7 cellular contexts compared by ENCODE assay signal in the genomic region with DNA sequence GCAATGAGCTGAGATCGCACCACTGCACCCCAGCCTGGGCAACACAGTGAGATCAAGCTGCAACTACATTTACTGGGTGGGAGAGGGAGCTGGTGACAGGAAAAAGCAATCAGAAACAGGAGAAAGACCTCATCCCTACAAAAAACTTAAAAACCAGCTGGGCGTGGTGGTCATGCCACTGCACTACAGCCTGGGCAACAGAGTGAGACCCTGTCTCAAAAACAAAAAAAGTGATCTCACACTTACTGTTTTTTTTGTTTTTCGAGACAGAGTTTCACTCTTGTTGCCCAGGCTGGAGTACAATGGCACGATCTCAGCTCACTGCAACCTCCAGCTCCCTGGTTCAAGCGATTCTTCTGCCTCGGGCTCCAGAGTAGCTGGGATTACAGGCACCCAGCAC. TPM values are rescaled to one million over a fixed set of nuclear protein-coding genes. Genes with fewer than 3 reads are reported as not detected.
DNase-seq lines count a peak whose midpoint lies in the region; ATAC-seq, FAIRE-seq and TF ChIP-seq lines count a peak whose summit lies in the region.
"Not testable (repeated sequence)": the region's sequence is repeated elsewhere in the genome, so short reads cannot be mapped to it uniquely, and the experiment has no call there.

No MANE protein-coding gene starts in this region.

- WGBS in K562 (ENCODE audit: insufficient coverage, low coverage, missing lambda C conversion rate), result 64% methylated on average over 6 of the region's 6 CpGs
- 89% methylated on average over 6 of the region's 6 CpGs for WGBS in mesenchymal stem cell
- WGBS in sigmoid colon, 2 donors, result 87 to 93% methylated on average over 6 of the region's 6 CpGs
- WGBS in suprapubic skin, result 89% methylated on average over 6 of the region's 6 CpGs

- 0 out of 2 replicates have a peak overlapping the region, but pooled peaks have one; percentile 85 for H2AFZ ChIP-seq in GM23338
- peak overlapping the region; percentile 87; the same call in 1 of the 2 replicates for H2AFZ ChIP-seq in K562 (ENCODE audit: low read depth, low read length)
- H2AFZ ChIP-seq in mesenchymal stem cell (ENCODE audit: low read depth, low read length), result not testable (repeated sequence)

- not testable (repeated sequence) for H3K4me3 Mint-ChIP-seq in GM23338

- ATAC-seq in GM23338, K562, foreskin keratinocyte: not testable (repeated sequence)

- not testable (repeated sequence) for TF ChIP-seq POLR2A in K562 (conservative IDR thresholded peaks at IDR 0.05); sigmoid colon (IDR thresholded peaks at IDR 0.05); suprapubic skin (IDR thresholded peaks at IDR 0.05)

- not testable (repeated sequence) for H3K18ac ChIP-seq in mesenchymal stem cell (ENCODE audit: low read depth in 1 of 2, low read length in 2 of 2)

- TF ChIP-seq RAD21 in K562 (CRISPR knock-in tag; conservative IDR thresholded peaks at IDR 0.05 in 1 of 2, IDR thresholded peaks at IDR 0.05 in 1 of 2), result not testable (repeated sequence)

- not testable (repeated sequence) for H4K20me1 ChIP-seq in GM23338 (replicated peaks; ENCODE audit: insufficient read depth); K562 (replicated peaks; ENCODE audit: control insufficient read depth, insufficient read depth, low read length)

- not testable (repeated sequence) for H3K4me3 ChIP-seq in GM23338, SJSA1, K562, sigmoid colon, suprapubic skin
- peak overlapping the region in 1 of 2 experiments; percentile 54 for H3K4me3 ChIP-seq in mesenchymal stem cell (ENCODE audit: insufficient read depth in 1 of 2, low read depth in 1 of 2, low read length in 2 of 2)

- peaks cover 11% of the 10 kb centered on the region for H3K4me1 ChIP-seq in GM23338 (ENCODE audit: insufficient read depth)
- peaks cover 23% of the 10 kb centered on the region for H3K4me1 ChIP-seq in SJSA1 (replicated peaks)
- H3K4me1 ChIP-seq in K562 (replicated peaks in 1 of 2; ENCODE audit: control insufficient read depth in 2 of 2, insufficient read depth in 2 of 2, low read length in 2 of 2), result peaks cover 0 to 32% of the 10 kb centered on the region in 2 experiments; a peak in 3 of 5 replicates
- peaks cover 14% of the 10 kb centered on the region for H3K4me1 ChIP-seq in foreskin keratinocyte
- not testable (repeated sequence) for H3K4me1 ChIP-seq in mesenchymal stem cell (ENCODE audit: control insufficient read depth, insufficient read depth, low read depth, low read length); sigmoid colon
- peaks cover 13% of the 10 kb centered on the region for H3K4me1 ChIP-seq in suprapubic skin

- not testable (repeated sequence) for H3K9ac ChIP-seq in K562 (ENCODE audit: insufficient read depth in 1 of 2, low read depth in 2 of 2, low read length in 2 of 2)
- H3K9ac ChIP-seq in mesenchymal stem cell (ENCODE audit: low read length), result peak overlapping the region; percentile 92

- peaks cover 18% of the 10 kb centered on the region for H3K4me1 Mint-ChIP-seq in GM23338

- H2BK5ac ChIP-seq in mesenchymal stem cell (ENCODE audit: low read depth, low read length, poor library complexity, severe bottlenecking), result not testable (repeated sequence)

- not testable (repeated sequence) for H3K9me3 Mint-ChIP-seq in GM23338

- not testable (repeated sequence) for H2BK12ac ChIP-seq in mesenchymal stem cell (ENCODE audit: low read length in 2 of 2)

- H3K36me3 Mint-ChIP-seq in GM23338 (ENCODE audit: low read depth), result not testable (repeated sequence)

- not testable (repeated sequence) for H3K9me2 ChIP-seq in GM23338 (ENCODE audit: insufficient read depth)

- H3K79me1 ChIP-seq in mesenchymal stem cell (replicated peaks; ENCODE audit: low read length, poor library complexity, severe bottlenecking), result not testable (repeated sequence)

- not testable (repeated sequence) for H2BK15ac ChIP-seq in mesenchymal stem cell (ENCODE audit: low read depth, poor library complexity, severe bottlenecking)

- H4K91ac ChIP-seq in mesenchymal stem cell (ENCODE audit: low read length), result not testable (repeated sequence)

- H3K14ac ChIP-seq in mesenchymal stem cell (ENCODE audit: low read length in 2 of 2), result not testable (repeated sequence)

- H3K4me2 ChIP-seq in GM23338; K562 (ENCODE audit: insufficient read depth, low read length); mesenchymal stem cell (ENCODE audit: low read length, poor library complexity, severe bottlenecking): not testable (repeated sequence)

- not testable (repeated sequence) for H3K27me3 ChIP-seq in GM23338 (ENCODE audit: insufficient read depth); SJSA1 (replicated peaks); K562 (ENCODE audit: control insufficient read depth in 2 of 2, insufficient read depth in 2 of 2, low read length in 2 of 2); foreskin keratinocyte; mesenchymal stem cell (ENCODE audit: control insufficient read depth in 1 of 2, insufficient read depth in 1 of 2, low read length in 2 of 2); sigmoid colon; suprapubic skin

- H3K23ac ChIP-seq in mesenchymal stem cell (ENCODE audit: low read length in 2 of 2), result not testable (repeated sequence)

- not testable (repeated sequence) for H2AK5ac ChIP-seq in mesenchymal stem cell (ENCODE audit: low read length, severe bottlenecking)

- in situ Hi-C loops in K562 (cut with MboI), result loop anchor here (25.0 kb wide), 1 partner anchor 1343 kb away; no protein-coding TSS in a partner anchor

- H3K9me1 ChIP-seq in K562 (ENCODE audit: control insufficient read depth, insufficient read depth, low read length), result not testable (repeated sequence)

- intact Hi-C loops in K562 (cut with micrococcal nuclease); sigmoid colon (cut with DNase I): not testable (repeated sequence)

- H4K8ac ChIP-seq in mesenchymal stem cell (ENCODE audit: low read length), result not testable (repeated sequence)

- not testable (repeated sequence) for H3K27ac Mint-ChIP-seq in GM23338

- BruUV-seq in K562 (replicated peaks; lab: Mats Ljungman, UMichigan), result not testable (repeated sequence)

- H2BK120ac ChIP-seq in mesenchymal stem cell (ENCODE audit: low read depth, low read length), result not testable (repeated sequence)

- H3K27ac ChIP-seq in GM23338 (ENCODE audit: low read depth); mesenchymal stem cell (ENCODE audit: low read length, poor library complexity, severe bottlenecking): not testable (repeated sequence)
- H3K27ac ChIP-seq in SJSA1, result peak overlapping the region; percentile 96
- peak overlapping the region; percentile 26; the same call in 1 of the 3 replicates for H3K27ac ChIP-seq in K562 (ENCODE audit: extremely low read depth, low read depth, low read length)
- peak overlapping the region; percentile 97 for H3K27ac ChIP-seq in foreskin keratinocyte
- H3K27ac ChIP-seq in sigmoid colon, result peak overlapping the region in 3 of 4 donors; percentile 12 to 51 (median 18)
- peak overlapping the region; percentile 39 for H3K27ac ChIP-seq in suprapubic skin

- FAIRE-seq in K562 (lab: Jason Lieb, UNC), result not testable (repeated sequence)

- H3K4ac ChIP-seq in mesenchymal stem cell (ENCODE audit: low read depth in 1 of 2, low read length in 2 of 2), result not testable (repeated sequence)

- not testable (repeated sequence) for H3K79me2 ChIP-seq in GM23338 (replicated peaks; ENCODE audit: insufficient read depth); K562 (ENCODE audit: control insufficient read depth, insufficient read depth, low read length)

- CTCF ChIA-PET in K562 (lab: Yijun Ruan, JAX; ENCODE audit: low intra/inter-chr PET ratio), result not testable (repeated sequence)

- TF ChIP-seq EP300 in K562 (IDR thresholded peaks at IDR 0.05; ENCODE audit: low read length); sigmoid colon (IDR thresholded peaks at IDR 0.05); suprapubic skin (IDR thresholded peaks at IDR 0.05): not testable (repeated sequence)

- not testable (repeated sequence) for DNase-seq in GM23338 (ENCODE audit: low spot score); SJSA1 (ENCODE audit: low read depth in 1 of 2, low spot score in 2 of 2); K562 (ENCODE audit: extremely low read depth in 1 of 4, low spot score in 3 of 4); foreskin keratinocyte; mesenchymal stem cell; sigmoid colon; suprapubic skin (ENCODE audit: low spot score in 2 of 2)

- not testable (repeated sequence) for H3K36me3 ChIP-seq in GM23338 (ENCODE audit: insufficient read depth); SJSA1; K562 (ENCODE audit: control insufficient read depth, insufficient read depth, low read length); mesenchymal stem cell (ENCODE audit: control insufficient read depth in 1 of 2, insufficient read depth in 2 of 2, low read depth in 1 of 2, low read length in 2 of 2); sigmoid colon; suprapubic skin

- H3K9me3 ChIP-seq in SJSA1 (replicated peaks); K562 (replicated peaks; ENCODE audit: control insufficient read depth, insufficient read depth, low read depth, low read length); mesenchymal stem cell (ENCODE audit: control insufficient read depth, low read length); sigmoid colon; suprapubic skin: not testable (repeated sequence)

- H3K27me3 Mint-ChIP-seq in GM23338 (ENCODE audit: insufficient read depth, low read depth, poor library complexity), result not testable (repeated sequence)

- TF ChIP-seq CTCF in GM23338 (conservative IDR thresholded peaks at IDR 0.05; ENCODE audit: low read depth in 2 of 2); K562 (IDR thresholded peaks at IDR 0.05 in 2 of 3, conservative IDR thresholded peaks at IDR 0.05 in 1 of 3; ENCODE audit: insufficient read depth in 2 of 3, low read depth in 1 of 3, low read length in 3 of 3); foreskin keratinocyte (conservative IDR thresholded peaks at IDR 0.05); sigmoid colon (IDR thresholded peaks at IDR 0.05); suprapubic skin (IDR thresholded peaks at IDR 0.05): not testable (repeated sequence)

- POLR2A ChIA-PET in K562 (lab: Yijun Ruan, JAX), result interaction anchor here (3.3 to 3.5 kb wide), 2 partner anchors 11 to 29 kb away, joined by 14 read pairs; a partner anchor contains a TSS

- not testable (repeated sequence) for H3F3A ChIP-seq in GM23338 (replicated peaks; ENCODE audit: low read depth)

RNA-seq across cellular contexts. Expression of a gene that starts 27.9 kb away (rescaled TPM):
- total RNA-seq in GM23338 (2014; rRNA removed; shearing (Covaris generic)), result 22.7 and 22.9 TPM in 2 replicates
- 37.1 and 38.3 TPM in 2 replicates for polyA plus RNA-seq in GM23338 (2016; fragmentation: Nextera tagmentation; extraction: Ambion mirVana)
- 12.0 and 25.7 TPM in 2 replicates for total RNA-seq in SJSA1 (2014; rRNA removed; shearing (Covaris generic))
- total RNA-seq in K562 (2011; cell fraction: chromatin; rRNA removed; ENCODE audit: low replicate concordance), result 7.5 and 15.7 TPM in 2 replicates
- total RNA-seq in K562 (2011; cell fraction: nucleolus; rRNA removed), result 7.6 and 9.2 TPM in 2 replicates
- total RNA-seq in K562 (2011; cell fraction: nucleoplasm; rRNA removed), result 6.8 and 7.9 TPM in 2 replicates
- 20.2 and 20.8 TPM in 2 replicates for total RNA-seq in K562 (2014; rRNA removed)
- 29.7 and 34.1 TPM in 2 replicates for total RNA-seq in K562 (2014; rRNA removed; fragmentation: Illumina TruSeq; extraction: Trizol)
- 30.5 and 32.1 TPM in 2 replicates for total RNA-seq in K562 (2015; rRNA removed; fragmentation: Illumina TruSeq; extraction: Trizol)
- 22.1 and 23.8 TPM in 2 replicates for total RNA-seq in K562 (2021)
- 26.5 and 30.5 TPM in 2 replicates for polyA plus RNA-seq in K562 (2011; rRNA removed)
- 8.0 and 11.5 TPM in 2 replicates for polyA plus RNA-seq in K562 (2011; cell fraction: cytosol; rRNA removed)
- 5.8 and 9.5 TPM in 2 replicates for polyA plus RNA-seq in K562 (2011; cell fraction: nucleus; rRNA removed)
- 25.5 and 27.5 TPM in 2 replicates for polyA plus RNA-seq in K562 (2012)
- 27.9 and 33.5 TPM in 2 replicates for polyA plus RNA-seq in K562 (2014; fragmentation: Illumina TruSeq; extraction: Trizol)
- 10 to 100 TPM; 38.1 to 52.1 TPM for polyA plus RNA-seq in K562 (2014; fragmentation: Nextera tagmentation; extraction: Ambion mirVana)
- polyA plus RNA-seq in K562 (2014; rRNA removed), result 24.7 and 25.3 TPM in 2 replicates
- 15.8 and 20.3 TPM in 2 replicates for polyA minus RNA-seq in K562 (2011; rRNA and poly(A)+ RNA removed)
- 8.4 and 12.0 TPM in 2 replicates for polyA minus RNA-seq in K562 (2011; cell fraction: cytosol; rRNA and poly(A)+ RNA removed)
- polyA minus RNA-seq in K562 (2011; cell fraction: nucleus; rRNA and poly(A)+ RNA removed), result 4.4 and 7.7 TPM in 2 replicates
- total RNA-seq in foreskin keratinocyte, result 24.8 and 30.3 TPM in 2 replicates
- polyA plus RNA-seq in foreskin keratinocyte, result 15.8 and 17.1 TPM in 2 replicates
- 42.8 TPM for polyA plus RNA-seq in mesenchymal stem cell (2013, experiment 1 of 2)
- polyA plus RNA-seq in mesenchymal stem cell (2013, experiment 2 of 2), result 42.3 TPM
- 10 to 100 TPM; 12.7 to 15.0 (median 13.8) TPM for total RNA-seq in sigmoid colon
- 10 to 100 TPM; 17.3 to 33.5 (median 30.0) TPM for polyA plus RNA-seq in sigmoid colon
- 10 to 100 TPM; 10.9 to 23.2 (median 13.9) TPM for total RNA-seq in suprapubic skin
